Comparison of ENCODE assay signal across 13 cellular contexts in genomic region chr10:26805567-26806245, GRCh38. TPM values are rescaled to one million over a fixed set of nuclear protein-coding genes. Genes with fewer than 3 reads are reported as not detected.
DNase-seq lines count a peak whose midpoint lies in the region; ATAC-seq and TF ChIP-seq lines count a peak whose summit lies in the region.
"Had no signal": no experiment of that assay in that cellular context is flagged by ENCODE, and none has a peak within 500 bp of the region (broad histone marks: within the 10 kb centered on the region; RNA-seq: fewer than 3 reads in every experiment).

No MANE protein-coding gene starts in this region.

- CTCF ChIA-PET in activated naive CD4-positive, alpha-beta T cell treated with anti-CD3 and anti-CD28 coated beads for 36 hours (lab: Charles Lee), result interaction anchor here (0.5 to 1.2 kb wide), 4 partner anchors 9 to 1789 kb away, joined by 3 to 5 read pairs (median 3); no protein-coding TSS in a partner anchor
- CTCF ChIA-PET in PC-3 (lab: Charles Lee), result no interaction called here

- H3K36me3 Mint-ChIP-seq in activated naive CD4-positive, alpha-beta T cell treated with anti-CD3 and anti-CD28 coated beads for 36 hours (ENCODE audit: low read depth), result no peaks in the 10 kb centered on the region
- peaks cover 4 to 12% of the 10 kb centered on the region in 2 donors for H3K36me3 Mint-ChIP-seq in stimulated activated naive B cell treated with anti-CD40 and anti-IgM and Interleukin-4, amounts not matched to agents 10 μg/mL and 1 μg/mL and 100 μg/mL, for 72 hours

- H3K4me2 ChIP-seq in PC-3 (ENCODE audit: low read length), result no peak overlapping the region

- no peak overlapping the region for H2AFZ ChIP-seq in PC-3 (ENCODE audit: low read length)

- no peaks in the 10 kb centered on the region for H3K9me3 ChIP-seq in PC-3 (ENCODE audit: low read length)
- H3K9me3 ChIP-seq: Peyer's patch had no signal

- 0 out of 2 replicates have a peak, but pooled peaks cover 7% of the 10 kb centered on the region for H4K20me1 ChIP-seq in PC-3 (ENCODE audit: low read length)

- H3K4me3 Mint-ChIP-seq in activated naive CD4-positive, alpha-beta T cell treated with anti-CD3 and anti-CD28 coated beads for 36 hours, result no peak overlapping the region
- no peak overlapping the region for H3K4me3 Mint-ChIP-seq in stimulated activated naive B cell treated with anti-CD40 and anti-IgM and Interleukin-4, amounts not matched to agents 10 μg/mL and 1 μg/mL and 100 μg/mL, for 72 hours

- H3K27me3 Mint-ChIP-seq in activated naive CD4-positive, alpha-beta T cell treated with anti-CD3 and anti-CD28 coated beads for 36 hours (ENCODE audit: low read depth), result no peaks in the 10 kb centered on the region
- no peaks in the 10 kb centered on the region for H3K27me3 Mint-ChIP-seq in stimulated activated naive B cell treated with anti-CD40 and anti-IgM and Interleukin-4, amounts not matched to agents 10 μg/mL and 1 μg/mL and 100 μg/mL, for 72 hours

- no peaks in the 10 kb centered on the region for H3K9me2 ChIP-seq in PC-3 (replicated peaks; ENCODE audit: low read length)

- intact Hi-C loops in activated naive CD4-positive, alpha-beta T cell treated with anti-CD3 and anti-CD28 coated beads for 36 hours (cut with micrococcal nuclease), result loop anchor here (1.0 kb wide), 2 partner anchors 24 to 35 kb away; no protein-coding TSS in a partner anchor
- intact Hi-C loops in PC-3 (cut with micrococcal nuclease), result no loop called here

- H3K9ac ChIP-seq in PC-3 (ENCODE audit: low read length), result no peak overlapping the region

- peaks cover 7% of the 10 kb centered on the region; the same call in 1 of the 2 replicates for H3K4me1 ChIP-seq in PC-3 (ENCODE audit: insufficient read depth, low read length)

- peak; percentile 80; the same call in 2 of the 3 replicates for ATAC-seq in SK-N-SH treated with all-trans-retinoic acid at 6 μM for 48 hours
- ATAC-seq in stimulated activated naive B cell treated with anti-CD40 and anti-IgM and Interleukin-4, amounts not matched to agents 10 μg/mL and 1 μg/mL and 100 μg/mL, for 72 hours (replicated peaks), result peak in 1 of 2 donors; percentile 33
- ATAC-seq in PC-3, result no peak

- no peaks in the 10 kb centered on the region for H3F3A ChIP-seq in PC-3 (ENCODE audit: low read length, unreplicated experiment)

- no peak overlapping the region for H3K4me3 ChIP-seq in foreskin fibroblast (ENCODE audit: low read depth in 1 of 2, low read length in 2 of 2)
- no peak overlapping the region for H3K4me3 ChIP-seq in PC-3 (ENCODE audit: low read length)
- H3K4me3 ChIP-seq: Peyer's patch had no signal

- no TSS peak for BruUV-seq in PC-3 (replicated peaks; lab: Mats Ljungman, UMichigan)

- DNase-seq in activated naive CD4-positive, alpha-beta T cell treated with anti-CD3 and anti-CD28 coated beads for 36 hours, result peak; percentile 22
- DNase-seq in activated naive CD4-positive, alpha-beta T cell (lab: John Stamatoyannopoulos, UW), result no peak
- peak; percentile 35 to 55 for DNase-seq in foreskin fibroblast
- DNase-seq in stimulated activated naive B cell treated with anti-CD40 and anti-IgM and Interleukin-4, amounts not matched to agents 10 μg/mL and 1 μg/mL and 100 μg/mL, for 72 hours, result no peak
- no peak for DNase-seq in PC-3
- DNase-seq in NCI-H524 treated with DMSO at 0.1 percent for 48 hours (lab: John Stamatoyannopoulos, UW), result no peak
- DNase-seq in activated CD4-positive, alpha-beta T cell treated with anti-CD3 and anti-CD28 coated beads for 48 hours, result no peak
- DNase-seq: activated CD4-positive, CD25-positive, alpha-beta regulatory T cell treated with anti-CD3 and anti-CD28 coated beads, Interleukin-2, amount 50 U/mL, for 72 hours; glutamatergic neuron; Peyer's patch; stimulated activated CD4-positive, alpha-beta T cell treated with anti-CD3 and anti-CD28 coated beads, Interleukin-15, amount 100 ng/mL, for 24 hours had no signal

- H3K79me2 ChIP-seq in PC-3 (ENCODE audit: low read length), result 0 out of 2 replicates have a peak, but pooled peaks cover 11% of the 10 kb centered on the region

- no peak overlapping the region for H3K27ac Mint-ChIP-seq in activated naive CD4-positive, alpha-beta T cell treated with anti-CD3 and anti-CD28 coated beads for 36 hours
- peak overlapping the region; percentile 20 for H3K27ac Mint-ChIP-seq in stimulated activated naive B cell treated with anti-CD40 and anti-IgM and Interleukin-4, amounts not matched to agents 10 μg/mL and 1 μg/mL and 100 μg/mL, for 72 hours

- H3K36me3 ChIP-seq in PC-3 (ENCODE audit: low read depth, low read length), result no peaks in the 10 kb centered on the region
- H3K36me3 ChIP-seq: Peyer's patch had no signal

- POLR2A ChIA-PET in PC-3 (lab: Charles Lee; ENCODE audit: unreplicated experiment), result no interaction called here

- no peaks in the 10 kb centered on the region for H3K27me3 ChIP-seq in PC-3 (ENCODE audit: low read length)
- H3K27me3 ChIP-seq: Peyer's patch had no signal

- TF ChIP-seq CTCF in foreskin fibroblast (IDR thresholded peaks at IDR 0.05; ENCODE audit: low read depth, low read length) (no peak), PC-3 (conservative IDR thresholded peaks at IDR 0.05; ENCODE audit: low read depth, low read length) (no peak)

- H3K4me1 Mint-ChIP-seq in activated naive CD4-positive, alpha-beta T cell treated with anti-CD3 and anti-CD28 coated beads for 36 hours (ENCODE audit: low read depth), result peaks cover 71% of the 10 kb centered on the region
- peaks cover 50 to 70% of the 10 kb centered on the region in 2 donors for H3K4me1 Mint-ChIP-seq in stimulated activated naive B cell treated with anti-CD40 and anti-IgM and Interleukin-4, amounts not matched to agents 10 μg/mL and 1 μg/mL and 100 μg/mL, for 72 hours

- no peak overlapping the region for H3K27ac ChIP-seq in PC-3 (ENCODE audit: low read length)
- H3K27ac ChIP-seq: C4-2B, Peyer's patch had no signal

- H3K9me3 Mint-ChIP-seq in activated naive CD4-positive, alpha-beta T cell treated with anti-CD3 and anti-CD28 coated beads for 36 hours, result no peaks in the 10 kb centered on the region
- no peaks in the 10 kb centered on the region for H3K9me3 Mint-ChIP-seq in stimulated activated naive B cell treated with anti-CD40 and anti-IgM and Interleukin-4, amounts not matched to agents 10 μg/mL and 1 μg/mL and 100 μg/mL, for 72 hours

TF ChIP-seq in SK-N-SH treated with all-trans-retinoic acid at 6 μM for 48 hours, 23 proteins besides CTCF, POLR2A, EP300 and RAD21:
- TF ChIP-seq ZNF8 (CRISPR knock-in tag; IDR thresholded peaks at IDR 0.05) (no peak), ZNF565 (CRISPR knock-in tag; conservative IDR thresholded peaks at IDR 0.05; ENCODE audit: low read depth) (no peak), TOX (CRISPR knock-in tag; IDR thresholded peaks at IDR 0.05; ENCODE audit: borderline replicate concordance) (no peak), ZFP3 (CRISPR knock-in tag; IDR thresholded peaks at IDR 0.05) (no peak), ZC3H10 (CRISPR knock-in tag; IDR thresholded peaks at IDR 0.05) (no peak), CREB5 (CRISPR knock-in tag; IDR thresholded peaks at IDR 0.05; ENCODE audit: low read depth) (no peak), OSR1 (CRISPR knock-in tag; IDR thresholded peaks at IDR 0.05) (no peak), ZFP30 (CRISPR knock-in tag; IDR thresholded peaks at IDR 0.05) (no peak)

RNA-seq across cellular contexts. Expression of gene ABI1, which starts 55.1 kb away (rescaled TPM):
- 10 to 100 TPM; 34.5 to 37.2 TPM for total RNA-seq in activated naive CD4-positive, alpha-beta T cell treated with anti-CD3 and anti-CD28 coated beads for 36 hours
- 20.7 and 25.2 TPM in 2 replicates for total RNA-seq in PC-3 (2014; rRNA removed)

Comparison
In these comparisons a context has a peak if more than half of its experiments do, and no peak if none do; other contexts are left out.
1. DNase-seq: peak in activated naive CD4-positive, alpha-beta T cell treated with anti-CD3 and anti-CD28 coated beads for 36 hours (single experiment) and foreskin fibroblast (2 of 2); none in activated naive CD4-positive, alpha-beta T cell (0 of 4), stimulated activated naive B cell treated with anti-CD40 and anti-IgM and Interleukin-4, amounts not matched to agents 10 μg/mL and 1 μg/mL and 100 μg/mL, for 72 hours (single experiment), PC-3 (single experiment), NCI-H524 treated with DMSO at 0.1 percent for 48 hours (single experiment) and activated CD4-positive, alpha-beta T cell treated with anti-CD3 and anti-CD28 coated beads for 48 hours (single experiment).